In genomic region chr15:83927704-83928391, GRCh38 we compare ENCODE assay signal across 14 cellular contexts.
DNase-seq lines count a peak whose midpoint lies in the region; ATAC-seq and TF ChIP-seq lines count a peak whose summit lies in the region.
"Had no signal": no experiment of that assay in that cellular context is flagged by ENCODE, and none has a peak within 500 bp of the region (broad histone marks: within the 10 kb centered on the region; RNA-seq: fewer than 3 reads in every experiment).

No MANE protein-coding gene starts in this region.

- no peaks in the 10 kb centered on the region for H3K4me1 ChIP-seq in neural progenitor cell
- H3K4me1 ChIP-seq: HAP-1 had no signal

- H3K36me3 ChIP-seq in neural progenitor cell: no peaks in the 10 kb centered on the region
- H3K36me3 ChIP-seq: HAP-1 had no signal

- no peak overlapping the region for H2AFZ ChIP-seq in neural progenitor cell (replicated peaks)

- no peak overlapping the region for H3K27ac ChIP-seq in neural progenitor cell

- TF ChIP-seq CTCF in neural progenitor cell (IDR thresholded peaks at IDR 0.05): no peak

- CTCF ChIA-PET in activated naive CD4-positive, alpha-beta T cell treated with anti-CD3 and anti-CD28 coated beads for 36 hours (lab: Charles Lee): no interaction called here

- H3K9me3 Mint-ChIP-seq in activated T-cell treated with anti-CD3 and anti-CD28 coated beads, Interleukin-2, amount 50 U/mL, for 24 hours: peaks cover under 1% of the 10 kb centered on the region
- peaks cover under 1% of the 10 kb centered on the region for H3K9me3 Mint-ChIP-seq in activated T-cell treated with anti-CD3 and anti-CD28 coated beads, Interleukin-2, amount 50 U/mL, for 4 hours
- no peaks in the 10 kb centered on the region for H3K9me3 Mint-ChIP-seq in activated T-helper 17 cell treated with anti-CD3 and anti-CD28 coated beads, Interleukin-2, amount 50 U/mL, for 72 hours
- no peaks in the 10 kb centered on the region for H3K9me3 Mint-ChIP-seq in activated naive CD4-positive, alpha-beta T cell treated with anti-CD3 and anti-CD28 coated beads for 36 hours
- H3K9me3 Mint-ChIP-seq in neural progenitor cell: peaks cover under 1% of the 10 kb centered on the region

- H3K9me3 ChIP-seq in neural progenitor cell (ENCODE audit: low read depth): no peaks in the 10 kb centered on the region
- H3K9me3 ChIP-seq: HAP-1 had no signal

- no peak for ATAC-seq in activated T-cell treated with anti-CD3 and anti-CD28 coated beads, Interleukin-2, amount 50 U/mL, for 4 hours
- ATAC-seq in GM21515 (IDR thresholded peaks at IDR 0.05; ENCODE audit: unreplicated experiment): peak; percentile 42
- ATAC-seq in HG03066 (IDR thresholded peaks at IDR 0.05; ENCODE audit: low read depth, unreplicated experiment): peak; percentile 39
- ATAC-seq in activated T-helper 17 cell treated with anti-CD3 and anti-CD28 coated beads, Interleukin-2, amount 50 U/mL, for 72 hours (replicated peaks): peak; percentile 44

- H3K27me3 ChIP-seq in neural progenitor cell: no peaks in the 10 kb centered on the region

- H3K4me2 ChIP-seq in neural progenitor cell: no peak overlapping the region

- H3K79me2 ChIP-seq in neural progenitor cell (ENCODE audit: low read depth): no peaks in the 10 kb centered on the region

- intact Hi-C loops in activated naive CD4-positive, alpha-beta T cell treated with anti-CD3 and anti-CD28 coated beads for 36 hours (cut with micrococcal nuclease): no loop called here

- H3K4me3 Mint-ChIP-seq in activated T-cell treated with anti-CD3 and anti-CD28 coated beads, Interleukin-2, amount 50 U/mL, for 24 hours: no peak overlapping the region
- no peak overlapping the region for H3K4me3 Mint-ChIP-seq in activated T-cell treated with anti-CD3 and anti-CD28 coated beads, Interleukin-2, amount 50 U/mL, for 4 hours
- peak overlapping the region; percentile 34 for H3K4me3 Mint-ChIP-seq in activated T-helper 17 cell treated with anti-CD3 and anti-CD28 coated beads, Interleukin-2, amount 50 U/mL, for 72 hours
- H3K4me3 Mint-ChIP-seq in activated naive CD4-positive, alpha-beta T cell treated with anti-CD3 and anti-CD28 coated beads for 36 hours: no peak overlapping the region
- no peak overlapping the region for H3K4me3 Mint-ChIP-seq in neural progenitor cell

- H3K27ac Mint-ChIP-seq in activated T-cell treated with anti-CD3 and anti-CD28 coated beads, Interleukin-2, amount 50 U/mL, for 24 hours: peak overlapping the region; percentile 30
- H3K27ac Mint-ChIP-seq in activated T-helper 17 cell treated with anti-CD3 and anti-CD28 coated beads, Interleukin-2, amount 50 U/mL, for 72 hours: peak overlapping the region; percentile 53
- H3K27ac Mint-ChIP-seq in activated naive CD4-positive, alpha-beta T cell treated with anti-CD3 and anti-CD28 coated beads for 36 hours: no peak overlapping the region
- no peak overlapping the region for H3K27ac Mint-ChIP-seq in neural progenitor cell

- no peaks in the 10 kb centered on the region for H3F3A ChIP-seq in neural progenitor cell (ENCODE audit: low read depth)

- no peak overlapping the region for H3K4me3 ChIP-seq in neural progenitor cell
- H3K4me3 ChIP-seq: HAP-1 had no signal

- H3K36me3 Mint-ChIP-seq in activated T-cell treated with anti-CD3 and anti-CD28 coated beads, Interleukin-2, amount 50 U/mL, for 24 hours (ENCODE audit: low read depth): no peaks in the 10 kb centered on the region
- H3K36me3 Mint-ChIP-seq in activated T-cell treated with anti-CD3 and anti-CD28 coated beads, Interleukin-2, amount 50 U/mL, for 4 hours (ENCODE audit: insufficient read depth): no peaks in the 10 kb centered on the region
- H3K36me3 Mint-ChIP-seq in activated T-helper 17 cell treated with anti-CD3 and anti-CD28 coated beads, Interleukin-2, amount 50 U/mL, for 72 hours (ENCODE audit: low read depth): no peaks in the 10 kb centered on the region
- H3K36me3 Mint-ChIP-seq in activated naive CD4-positive, alpha-beta T cell treated with anti-CD3 and anti-CD28 coated beads for 36 hours (ENCODE audit: low read depth): no peaks in the 10 kb centered on the region
- no peaks in the 10 kb centered on the region for H3K36me3 Mint-ChIP-seq in neural progenitor cell

- H3K4me1 Mint-ChIP-seq in activated T-cell treated with anti-CD3 and anti-CD28 coated beads, Interleukin-2, amount 50 U/mL, for 24 hours (ENCODE audit: low read depth): peaks cover 15% of the 10 kb centered on the region
- H3K4me1 Mint-ChIP-seq in activated T-cell treated with anti-CD3 and anti-CD28 coated beads, Interleukin-2, amount 50 U/mL, for 4 hours (ENCODE audit: low read depth): no peaks in the 10 kb centered on the region
- H3K4me1 Mint-ChIP-seq in activated T-helper 17 cell treated with anti-CD3 and anti-CD28 coated beads, Interleukin-2, amount 50 U/mL, for 72 hours: no peaks in the 10 kb centered on the region
- H3K4me1 Mint-ChIP-seq in activated naive CD4-positive, alpha-beta T cell treated with anti-CD3 and anti-CD28 coated beads for 36 hours (ENCODE audit: low read depth): peaks cover 11% of the 10 kb centered on the region
- no peaks in the 10 kb centered on the region for H3K4me1 Mint-ChIP-seq in neural progenitor cell

- no peaks in the 10 kb centered on the region for H4K20me1 ChIP-seq in neural progenitor cell (ENCODE audit: low read depth)

- H3K27me3 Mint-ChIP-seq in activated T-cell treated with anti-CD3 and anti-CD28 coated beads, Interleukin-2, amount 50 U/mL, for 24 hours: peaks cover 22% of the 10 kb centered on the region
- H3K27me3 Mint-ChIP-seq in activated T-cell treated with anti-CD3 and anti-CD28 coated beads, Interleukin-2, amount 50 U/mL, for 4 hours (ENCODE audit: low read depth): peaks cover 7% of the 10 kb centered on the region
- peaks cover 24% of the 10 kb centered on the region for H3K27me3 Mint-ChIP-seq in activated T-helper 17 cell treated with anti-CD3 and anti-CD28 coated beads, Interleukin-2, amount 50 U/mL, for 72 hours
- H3K27me3 Mint-ChIP-seq in activated naive CD4-positive, alpha-beta T cell treated with anti-CD3 and anti-CD28 coated beads for 36 hours (ENCODE audit: low read depth): peaks cover 11% of the 10 kb centered on the region
- H3K27me3 Mint-ChIP-seq in neural progenitor cell (ENCODE audit: insufficient read depth, low read depth): peaks cover 2% of the 10 kb centered on the region

- H3K9ac ChIP-seq in neural progenitor cell: no peak overlapping the region

- no peak for DNase-seq in activated T-cell treated with anti-CD3 and anti-CD28 coated beads, Interleukin-2, amount 50 U/mL, for 24 hours
- no peak for DNase-seq in activated T-cell treated with anti-CD3 and anti-CD28 coated beads, Interleukin-2, amount 50 U/mL, for 4 hours
- DNase-seq in dedifferentiated amniotic fluid mesenchymal stem cell (ENCODE audit: extremely low spot score) (no peak), neural progenitor cell (ENCODE audit: low spot score) (no peak)
- no peak for DNase-seq in activated naive CD4-positive, alpha-beta T cell treated with anti-CD3 and anti-CD28 coated beads for 36 hours
- DNase-seq: activated CD4-positive, alpha-beta T cell treated with anti-CD3 and anti-CD28 coated beads, Interleukin-2, amount 50 U/mL, for 1 hour; EL; NCI-H345; SHP77; stimulated activated CD8-positive, alpha-beta memory T cell treated with anti-CD3 and anti-CD28 coated beads, Interleukin-4, amount 100 ng/mL, for 48 hours had no signal

Comparison
In these comparisons a context has a peak if more than half of its experiments do, and no peak if none do; other contexts are left out.
1. H3K27ac Mint-ChIP-seq: peak in activated T-cell treated with anti-CD3 and anti-CD28 coated beads, Interleukin-2, amount 50 U/mL, for 24 hours (single experiment) and activated T-helper 17 cell treated with anti-CD3 and anti-CD28 coated beads, Interleukin-2, amount 50 U/mL, for 72 hours (single experiment); none in activated naive CD4-positive, alpha-beta T cell treated with anti-CD3 and anti-CD28 coated beads for 36 hours (single experiment) and neural progenitor cell (single experiment).
2. ATAC-seq: peak in GM21515 (single experiment), HG03066 (single experiment) and activated T-helper 17 cell treated with anti-CD3 and anti-CD28 coated beads, Interleukin-2, amount 50 U/mL, for 72 hours (single experiment); none in activated T-cell treated with anti-CD3 and anti-CD28 coated beads, Interleukin-2, amount 50 U/mL, for 4 hours (0 of 2).